Comparison of ENCODE assay signal across 21 cellular contexts in the genomic region with DNA sequence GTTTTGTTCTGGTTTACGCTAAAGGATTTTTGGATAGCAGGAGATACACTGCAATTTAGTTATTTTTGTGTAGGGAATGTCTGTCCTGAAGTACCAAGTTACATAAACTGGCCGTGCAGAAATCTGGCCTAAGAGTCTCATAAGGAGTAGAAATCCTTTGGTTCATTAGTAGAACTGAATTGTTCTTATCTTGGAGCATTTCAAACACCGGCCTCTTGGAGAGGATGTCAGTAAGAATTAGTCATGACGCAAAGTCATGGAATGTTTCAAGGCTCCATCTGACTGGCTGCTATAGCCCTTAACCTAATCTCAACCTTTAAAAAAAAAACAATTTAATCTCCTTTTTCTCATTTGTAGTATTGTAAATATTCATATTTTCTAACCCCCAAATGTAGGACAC. TPM values are rescaled to one million over a fixed set of nuclear protein-coding genes. Genes with fewer than 3 reads are reported as not detected.
DNase-seq lines count a peak whose midpoint lies in the region; ATAC-seq and TF ChIP-seq lines count a peak whose summit lies in the region.
"Had no signal": no experiment of that assay in that cellular context is flagged by ENCODE, and none has a peak within 500 bp of the region (broad histone marks: within the 10 kb centered on the region; RNA-seq: fewer than 3 reads in every experiment).

No MANE protein-coding gene starts in this region.

- H2BK15ac ChIP-seq in H9 (ENCODE audit: low read depth, low read length): no peak overlapping the region

- no peak for TF ChIP-seq POLR2A in heart left ventricle (IDR thresholded peaks at IDR 0.05)
- TF ChIP-seq POLR2A in upper lobe of left lung (IDR thresholded peaks at IDR 0.05): no peak

- H3T11ph ChIP-seq in H9 (ENCODE audit: low read length): no peak overlapping the region

- H3K36me3 ChIP-seq in SK-N-SH (replicated peaks in 1 of 2; ENCODE audit: control insufficient read depth in 1 of 2, insufficient read depth in 2 of 2, low read length in 1 of 2): no peaks in the 10 kb centered on the region
- peaks cover 0 to 72% (median 17%) of the 10 kb centered on the region in 9 donors for H3K36me3 ChIP-seq in heart left ventricle
- H3K36me3 ChIP-seq in neural progenitor cell: no peaks in the 10 kb centered on the region
- H3K36me3 ChIP-seq in upper lobe of left lung: peaks cover 0 to 3% (median 0%) of the 10 kb centered on the region in 4 donors
- H3K36me3 ChIP-seq: ovary had no signal

- H3K27ac Mint-ChIP-seq in neural progenitor cell (no peak overlapping the region), H9 (no peak overlapping the region)
- H3K27ac Mint-ChIP-seq: activated CD4-positive, alpha-beta T cell treated with anti-CD3 and anti-CD28 coated beads, Interleukin-2, amount 10 ng/mL, durations not matched to agents 7 days and 5 days; stimulated activated naive CD8-positive, alpha-beta T cell treated with anti-CD3 and anti-CD28 coated beads, Interleukin-15, amount 100 ng/mL, for 72 hours had no signal

- CTCF ChIA-PET in SK-N-SH (lab: Yijun Ruan, JAX): interaction anchor here (0.7 kb wide), 1 partner anchor 12 kb away, joined by 3 read pairs; no protein-coding TSS in a partner anchor

- no peak overlapping the region for H3K4ac ChIP-seq in H9 (ENCODE audit: low read depth, low read length)

- ATAC-seq in SK-N-SH treated with all-trans-retinoic acid at 6 μM for 48 hours: no peak
- peak in 3 of 4 donors; percentile 64 to 87 (median 76) for ATAC-seq in heart left ventricle
- ATAC-seq in upper lobe of left lung (ENCODE audit: low FRiP score in 2 of 2): peak; percentile 55 to 56
- no peak for ATAC-seq in GM21390 (IDR thresholded peaks at IDR 0.05; ENCODE audit: unreplicated experiment)
- ATAC-seq: foreskin keratinocyte; stimulated activated naive CD8-positive, alpha-beta T cell treated with anti-CD3 and anti-CD28 coated beads, Interleukin-15, amount 100 ng/mL, for 72 hours had no signal

- no peak for TF ChIP-seq EP300 in SK-N-SH (IDR thresholded peaks at IDR 0.05; ENCODE audit: borderline replicate concordance in 1 of 2, low read depth in 1 of 2, low read length in 1 of 2)
- TF ChIP-seq EP300 in upper lobe of left lung (IDR thresholded peaks at IDR 0.05): no peak

- no peaks in the 10 kb centered on the region for H4K20me1 ChIP-seq in SK-N-SH (ENCODE audit: insufficient read depth)
- H4K20me1 ChIP-seq in neural progenitor cell (ENCODE audit: low read depth): no peaks in the 10 kb centered on the region
- no peaks in the 10 kb centered on the region for H4K20me1 ChIP-seq in H9 (ENCODE audit: control insufficient read depth, insufficient read depth, insufficient read length)

- no peaks in the 10 kb centered on the region for H3K4me1 ChIP-seq in SK-N-SH (ENCODE audit: control insufficient read depth in 1 of 2, insufficient read depth in 2 of 2, low read depth in 1 of 2, low read length in 1 of 2)
- peaks cover 0 to 28% (median 5%) of the 10 kb centered on the region in 12 donors for H3K4me1 ChIP-seq in heart left ventricle
- no peaks in the 10 kb centered on the region for H3K4me1 ChIP-seq in neural progenitor cell
- H3K4me1 ChIP-seq in upper lobe of left lung: no peaks in the 10 kb centered on the region
- H3K4me1 ChIP-seq in H9 (ENCODE audit: insufficient read depth, low read length): no peaks in the 10 kb centered on the region
- H3K4me1 ChIP-seq: foreskin keratinocyte had no signal

- H3K23ac ChIP-seq in H9 (ENCODE audit: insufficient read length, low read depth, low read length): no peak overlapping the region

- H3K9me3 Mint-ChIP-seq in neural progenitor cell: peaks cover 2% of the 10 kb centered on the region
- H3K9me3 Mint-ChIP-seq in H9: no peaks in the 10 kb centered on the region
- H3K9me3 Mint-ChIP-seq: activated CD4-positive, alpha-beta T cell treated with anti-CD3 and anti-CD28 coated beads, Interleukin-2, amount 10 ng/mL, durations not matched to agents 7 days and 5 days; stimulated activated naive CD8-positive, alpha-beta T cell treated with anti-CD3 and anti-CD28 coated beads, Interleukin-15, amount 100 ng/mL, for 72 hours had no signal

- H3K9ac ChIP-seq in SK-N-SH (no peak overlapping the region), neural progenitor cell (no peak overlapping the region), H9 (ENCODE audit: extremely low read depth, insufficient read length, low read length) (no peak overlapping the region)

- H3K23me2 ChIP-seq in H9 (ENCODE audit: insufficient read length, low read depth, low read length, poor library complexity, severe bottlenecking): no peaks in the 10 kb centered on the region

- no peak overlapping the region for H2AK5ac ChIP-seq in H9 (ENCODE audit: insufficient read length, low read length)

- no peak for TF ChIP-seq CTCF in SK-N-SH (IDR thresholded peaks at IDR 0.05)
- no peak for TF ChIP-seq CTCF in heart left ventricle (IDR thresholded peaks at IDR 0.05)
- no peak for TF ChIP-seq CTCF in neural progenitor cell (IDR thresholded peaks at IDR 0.05)
- TF ChIP-seq CTCF in upper lobe of left lung (IDR thresholded peaks at IDR 0.05): no peak
- no peak for TF ChIP-seq CTCF in H9 (conservative IDR thresholded peaks at IDR 0.05)

- H3K4me1 Mint-ChIP-seq in neural progenitor cell (no peaks in the 10 kb centered on the region), H9 (0 out of 4 replicates have a peak, but pooled peaks cover 0 to 2% of the 10 kb centered on the region in 2 experiments)
- H3K4me1 Mint-ChIP-seq: activated CD4-positive, alpha-beta T cell treated with anti-CD3 and anti-CD28 coated beads, Interleukin-2, amount 10 ng/mL, durations not matched to agents 7 days and 5 days; stimulated activated naive CD8-positive, alpha-beta T cell treated with anti-CD3 and anti-CD28 coated beads, Interleukin-15, amount 100 ng/mL, for 72 hours had no signal

- H3K18ac ChIP-seq in H9 (ENCODE audit: insufficient read length, low read depth, low read length): no peak overlapping the region

- no peak overlapping the region for H3K14ac ChIP-seq in H9 (ENCODE audit: insufficient read depth, low read length)

- no peak overlapping the region for H3K4me3 Mint-ChIP-seq in neural progenitor cell
- no peak overlapping the region for H3K4me3 Mint-ChIP-seq in H9
- H3K4me3 Mint-ChIP-seq: activated CD4-positive, alpha-beta T cell treated with anti-CD3 and anti-CD28 coated beads, Interleukin-2, amount 10 ng/mL, durations not matched to agents 7 days and 5 days; stimulated activated naive CD8-positive, alpha-beta T cell treated with anti-CD3 and anti-CD28 coated beads, Interleukin-15, amount 100 ng/mL, for 72 hours had no signal

- no peak overlapping the region for H2BK120ac ChIP-seq in H9 (ENCODE audit: low read depth, low read length, poor library complexity, severe bottlenecking)

- no peak for TF ChIP-seq RAD21 in SK-N-SH (IDR thresholded peaks at IDR 0.05; ENCODE audit: low read length)

- H2BK12ac ChIP-seq in H9 (ENCODE audit: insufficient read length, low read depth, low read length): no peak overlapping the region

- no peak overlapping the region for H3K56ac ChIP-seq in H9 (ENCODE audit: insufficient read length, low read depth, low read length)

- 70% methylated on average over 4 of the region's 4 CpGs for WGBS in SK-N-SH (ENCODE audit: low lambda C conversion rate)
- WGBS in heart left ventricle, 4 donors: 37 to 65% (median 48%) methylated on average over 4 of the region's 4 CpGs
- WGBS in upper lobe of left lung, 2 donors: 59 to 65% methylated on average over 4 of the region's 4 CpGs
- WGBS in H9 (ENCODE audit: extremely low coverage, insufficient read length, low lambda C conversion rate): no CpG with 5 or more reads among the region's 4 CpGs

- DNase-seq in SK-N-SH (no peak), heart left ventricle (no peak), neural progenitor cell (ENCODE audit: low spot score) (no peak), upper lobe of left lung (no peak), SHP77 treated with DMSO at 0.1 percent for 48 hours (lab: John Stamatoyannopoulos, UW) (no peak), H9 (no peak)
- DNase-seq: activated CD4-positive, alpha-beta T cell treated with anti-CD3 and anti-CD28 coated beads, Interleukin-2, amount 10 ng/mL, durations not matched to agents 7 days and 5 days; activated gamma-delta T cell treated with Interleukin-2 at 50 U/mL for 16 hours; COR-L47; foreskin keratinocyte; NCI-H1048; NCI-H1930; ovary; SHP77; small intestine; stimulated activated CD4-positive, alpha-beta T cell treated with anti-CD3 and anti-CD28 coated beads, Interleukin-4, amount 100 ng/mL, for 1 hour; stimulated activated naive CD8-positive, alpha-beta T cell treated with anti-CD3 and anti-CD28 coated beads, Interleukin-15, amount 100 ng/mL, for 72 hours; T-helper 1 cell had no signal

- intact Hi-C loops in heart left ventricle (cut with DNase I): no loop called here

- no peak overlapping the region for H4K91ac ChIP-seq in H9 (ENCODE audit: insufficient read length, low read depth, low read length)

- no peak overlapping the region for H3K4me3 ChIP-seq in SK-N-SH (ENCODE audit: low read depth in 2 of 2, low read length in 1 of 2)
- no peak overlapping the region for H3K4me3 ChIP-seq in heart left ventricle
- H3K4me3 ChIP-seq in neural progenitor cell: no peak overlapping the region
- H3K4me3 ChIP-seq in upper lobe of left lung: no peak overlapping the region
- H3K4me3 ChIP-seq: ovary had no signal

- POLR2A ChIA-PET in SK-N-SH (lab: Yijun Ruan, JAX): no interaction called here

- no peaks in the 10 kb centered on the region for H3K9me2 ChIP-seq in SK-N-SH

- H2BK5ac ChIP-seq in H9 (ENCODE audit: insufficient read length, low read length): no peak overlapping the region

- no peaks in the 10 kb centered on the region for H3K9me3 ChIP-seq in SK-N-SH
- H3K9me3 ChIP-seq in heart left ventricle: no peaks in the 10 kb centered on the region
- no peaks in the 10 kb centered on the region for H3K9me3 ChIP-seq in neural progenitor cell (ENCODE audit: low read depth)
- H3K9me3 ChIP-seq in upper lobe of left lung: no peaks in the 10 kb centered on the region
- H3K9me3 ChIP-seq in H9 (ENCODE audit: control insufficient read depth, low read depth, low read length): no peaks in the 10 kb centered on the region
- H3K9me3 ChIP-seq: ovary had no signal

- H3K4me2 ChIP-seq in SK-N-SH (no peak overlapping the region), neural progenitor cell (no peak overlapping the region), H9 (ENCODE audit: insufficient read depth, insufficient read length, low read length) (no peak overlapping the region)

- no peaks in the 10 kb centered on the region for H3K27me3 ChIP-seq in SK-N-SH (ENCODE audit: insufficient read depth)
- peaks cover 0 to 5% (median 0%) of the 10 kb centered on the region in 9 donors for H3K27me3 ChIP-seq in heart left ventricle
- no peaks in the 10 kb centered on the region for H3K27me3 ChIP-seq in neural progenitor cell
- H3K27me3 ChIP-seq in upper lobe of left lung: no peaks in the 10 kb centered on the region
- no peaks in the 10 kb centered on the region for H3K27me3 ChIP-seq in H9 (ENCODE audit: insufficient read depth, low read length)
- H3K27me3 ChIP-seq: ovary had no signal

- no peaks in the 10 kb centered on the region for H3K79me1 ChIP-seq in H9 (ENCODE audit: insufficient read depth, low read depth, low read length, poor library complexity, severe bottlenecking)

- H2AFZ ChIP-seq in SK-N-SH (ENCODE audit: low read depth): no peak overlapping the region
- no peak overlapping the region for H2AFZ ChIP-seq in neural progenitor cell (replicated peaks)
- no peak overlapping the region for H2AFZ ChIP-seq in H9 (ENCODE audit: low read length)

- H3K36me3 Mint-ChIP-seq in neural progenitor cell (no peaks in the 10 kb centered on the region), H9 (ENCODE audit: insufficient read depth in 1 of 3, low read depth in 3 of 3) (peaks cover 0 to 12% (median 0%) of the 10 kb centered on the region in 3 experiments; a peak in 2 of 7 replicates)

- no peak overlapping the region for H4K5ac ChIP-seq in H9 (ENCODE audit: insufficient read length, low read depth, low read length)

- no peaks in the 10 kb centered on the region for H3K27me3 Mint-ChIP-seq in neural progenitor cell (ENCODE audit: insufficient read depth, low read depth)
- H3K27me3 Mint-ChIP-seq in H9 (ENCODE audit: low read depth): no peaks in the 10 kb centered on the region

- H2BK20ac ChIP-seq in H9 (ENCODE audit: low read depth, low read length, poor library complexity, severe bottlenecking): no peak overlapping the region

- H4K8ac ChIP-seq in H9 (replicated peaks; ENCODE audit: insufficient read length, low read depth, low read length): no peak overlapping the region

- H3K79me2 ChIP-seq in SK-N-SH (ENCODE audit: insufficient read depth) (no peaks in the 10 kb centered on the region; the same call in 1 of the 2 replicates), neural progenitor cell (ENCODE audit: low read depth) (no peaks in the 10 kb centered on the region), H9 (ENCODE audit: insufficient read depth, low read length) (no peaks in the 10 kb centered on the region)

- H3F3A ChIP-seq in SK-N-SH (replicated peaks; ENCODE audit: insufficient read depth): no peaks in the 10 kb centered on the region
- H3F3A ChIP-seq in neural progenitor cell (ENCODE audit: low read depth): no peaks in the 10 kb centered on the region

- H3K27ac ChIP-seq in SK-N-SH (ENCODE audit: low read depth in 2 of 2, low read length in 1 of 2) (no peak overlapping the region), heart left ventricle (peak overlapping the region in 7 of 12 donors; percentile 0 to 60 (median 27)), neural progenitor cell (peak overlapping the region; percentile 20), upper lobe of left lung (peak overlapping the region in 1 of 4 donors; percentile 11), H9 (ENCODE audit: insufficient read length, low read depth, low read length) (no peak overlapping the region)
- H3K27ac ChIP-seq: 22Rv1, foreskin keratinocyte had no signal

RNA-seq across cellular contexts. Expression of a gene that starts 15.2 kb away (rescaled TPM):
- polyA plus RNA-seq in SK-N-SH (2012; rRNA removed) (0.08 and 0.58 TPM in 2 replicates), heart left ventricle (100 to 1,000 TPM; 187 to 367 TPM)
- polyA plus RNA-seq in SK-N-SH (2012; cell fraction: cytosol; rRNA removed): 0.17 and 0.24 TPM in 2 replicates
- 0.23 and 0.47 TPM in 2 replicates for polyA plus RNA-seq in SK-N-SH (2012; cell fraction: nucleus; rRNA removed)
- total RNA-seq in heart left ventricle (1,000 to 10,000 TPM in 1 of 9 donors, 100 to 1,000 TPM in 8; 111 to 1,156 (median 246) TPM), neural progenitor cell (ENCODE audit: low replicate concordance) (1.4 and 5.2 TPM in 2 replicates), upper lobe of left lung (100 to 1,000 TPM in 1 of 6 donors, 10 to 100 TPM in 5; 15.9 to 183 (median 42.2) TPM), H9 (2021) (12.0 and 13.1 TPM in 2 replicates)
- total RNA-seq: activated CD4-positive, alpha-beta T cell treated with anti-CD3 and anti-CD28 coated beads, Interleukin-2, amount 10 ng/mL, durations not matched to agents 7 days and 5 days; foreskin keratinocyte had no signal

RNA-seq across cellular contexts. Expression of a gene that starts 48.6 kb away (rescaled TPM):
- 0.05 TPM in 1 of 2 replicates, not detected in the other for polyA plus RNA-seq in SK-N-SH (2012; rRNA removed)
- 0.05 and 0.12 TPM in 2 replicates for polyA plus RNA-seq in SK-N-SH (2012; cell fraction: cytosol; rRNA removed)
- polyA plus RNA-seq in SK-N-SH (2012; cell fraction: nucleus; rRNA removed): 0.05 TPM in 1 of 2 replicates, not detected in the other
- total RNA-seq in heart left ventricle: 1 to 10 TPM in 5 of 9 donors, under 1 TPM in 4; 0.62 to 2.6 (median 1.1) TPM
- polyA plus RNA-seq in heart left ventricle: under 1 TPM; 0.19 to 0.55 TPM
- total RNA-seq in neural progenitor cell (ENCODE audit: low replicate concordance): 0.93 and 2.0 TPM in 2 replicates
- total RNA-seq in upper lobe of left lung: under 1 TPM in 4 of 6 donors, not detected in 2; 0.15 to 0.79 (median 0.48) TPM
- 2.3 and 3.8 TPM in 2 replicates for total RNA-seq in H9 (2021)
- total RNA-seq: activated CD4-positive, alpha-beta T cell treated with anti-CD3 and anti-CD28 coated beads, Interleukin-2, amount 10 ng/mL, durations not matched to agents 7 days and 5 days had no signal

Comparison
In these comparisons a context has a peak if more than half of its experiments do, and no peak if none do; other contexts are left out.
1. ATAC-seq: peak in heart left ventricle (3 of 4) and upper lobe of left lung (2 of 2); none in SK-N-SH treated with all-trans-retinoic acid at 6 μM for 48 hours (single experiment) and GM21390 (single experiment).
2. H3K27ac ChIP-seq: peak in heart left ventricle (7 of 12) and neural progenitor cell (single experiment); none in SK-N-SH (0 of 2) and H9 (single experiment).